10 cellular contexts compared by ENCODE assay signal in the genomic region with DNA sequence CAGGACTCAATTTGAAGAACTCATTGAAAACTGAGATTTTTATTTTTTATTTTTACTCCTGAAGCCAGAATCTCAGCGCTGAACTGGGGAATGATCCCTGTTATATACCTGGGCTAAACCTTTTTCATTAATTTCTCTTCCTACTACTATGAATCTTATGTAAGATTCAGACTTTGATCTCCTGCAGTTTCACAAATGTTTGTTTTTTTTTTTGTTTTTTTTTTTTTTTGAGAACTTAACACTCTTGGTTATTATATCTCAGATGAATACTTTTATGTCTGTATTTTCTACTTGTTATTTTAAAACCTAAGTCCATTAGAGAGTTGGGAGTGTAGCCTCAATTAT.
"Had no signal": no experiment of that assay in that cellular context is flagged by ENCODE, and none has a peak within 500 bp of the region (broad histone marks: within the 10 kb centered on the region; RNA-seq: fewer than 3 reads in every experiment).

No MANE protein-coding gene starts in this region.

- H3K27ac Mint-ChIP-seq: dendritic cell treated with granulocyte-macrophage colony-stimulating factor and Interleukin-4, amounts not matched to agents 40 ng/mL and 50 ng/mL, for 4 days; endodermal cell; naive B cell had no signal

- H3K4me1 Mint-ChIP-seq: naive B cell had no signal

- H3K9me3 Mint-ChIP-seq: endodermal cell had no signal

- H3K36me3 Mint-ChIP-seq: naive B cell had no signal

- H3K4me3 ChIP-seq: body of pancreas, lung, right atrium auricular region had no signal

- ATAC-seq: body of pancreas had no signal

- DNase-seq: activated effector memory CD4-positive, alpha-beta T cell treated with Interleukin-2 at 50 U/mL for 16 hours; amniotic stem cell; body of pancreas; endodermal cell; hippocampal formation; kidney glomerular epithelial cell; naive B cell had no signal

- H3K4me3 Mint-ChIP-seq: dendritic cell treated with granulocyte-macrophage colony-stimulating factor and Interleukin-4, amounts not matched to agents 40 ng/mL and 50 ng/mL, for 4 days; endodermal cell; naive B cell had no signal
